Comparison of ENCODE assay signal across 1 cellular context in the genomic region with DNA sequence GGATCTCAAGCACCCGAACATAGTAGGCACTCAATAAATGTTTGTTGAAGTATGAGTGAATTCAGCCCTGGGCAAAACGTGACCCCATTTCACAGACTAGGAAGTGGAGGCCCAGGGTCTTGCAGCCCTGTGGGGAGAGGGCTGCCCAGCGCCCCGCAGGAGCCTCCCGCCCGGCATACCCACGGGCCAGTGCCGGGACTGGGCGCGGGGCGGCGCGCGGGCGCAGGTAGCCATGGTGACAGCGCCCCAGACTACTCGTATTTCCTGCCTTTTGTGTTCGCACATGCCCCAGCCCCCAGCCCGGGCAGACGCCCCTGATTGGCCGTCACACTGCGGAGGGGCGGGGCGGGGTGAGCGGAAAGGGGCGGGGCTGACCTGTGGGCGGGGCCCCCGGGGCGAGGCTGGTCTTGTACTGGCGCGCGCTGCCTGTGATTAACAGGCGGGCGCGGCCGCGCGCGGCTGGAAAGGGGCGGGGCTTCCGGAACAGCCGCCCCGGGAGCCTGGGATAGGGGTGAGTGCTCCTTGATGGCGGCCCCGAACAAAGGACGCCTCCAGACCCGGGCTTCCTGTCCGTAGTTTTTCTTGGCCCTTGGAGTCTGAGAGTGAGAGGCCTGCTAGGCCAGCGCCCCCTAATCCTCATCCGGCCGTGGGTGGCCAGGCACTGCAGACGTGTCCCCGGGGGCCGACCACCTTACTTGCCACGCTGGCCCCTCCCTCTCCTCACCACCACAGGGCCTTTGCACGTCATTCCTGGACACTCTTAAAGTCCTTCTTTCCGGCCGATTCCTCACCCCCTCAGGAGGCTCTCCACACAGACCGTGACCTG.
A peak's percentile ranks its signal among the peaks of the same experiment; 100 is the strongest.
TF ChIP-seq lines count a peak whose summit lies in the region.

No MANE protein-coding gene starts in this region.

TF ChIP-seq in HepG2, 621 proteins besides CTCF, POLR2A, EP300 and RAD21 (continued from another document):
- TF ChIP-seq, protein P1, sequence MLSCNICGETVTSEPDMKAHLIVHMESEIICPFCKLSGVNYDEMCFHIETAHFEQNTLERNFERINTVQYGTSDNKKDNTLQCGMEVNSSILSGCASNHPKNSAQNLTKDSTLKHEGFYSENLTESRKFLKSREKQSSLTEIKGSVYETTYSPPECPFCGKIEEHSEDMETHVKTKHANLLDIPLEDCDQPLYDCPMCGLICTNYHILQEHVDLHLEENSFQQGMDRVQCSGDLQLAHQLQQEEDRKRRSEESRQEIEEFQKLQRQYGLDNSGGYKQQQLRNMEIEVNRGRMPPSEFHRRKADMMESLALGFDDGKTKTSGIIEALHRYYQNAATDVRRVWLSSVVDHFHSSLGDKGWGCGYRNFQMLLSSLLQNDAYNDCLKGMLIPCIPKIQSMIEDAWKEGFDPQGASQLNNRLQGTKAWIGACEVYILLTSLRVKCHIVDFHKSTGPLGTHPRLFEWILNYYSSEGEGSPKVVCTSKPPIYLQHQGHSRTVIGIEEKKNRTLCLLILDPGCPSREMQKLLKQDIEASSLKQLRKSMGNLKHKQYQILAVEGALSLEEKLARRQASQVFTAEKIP (CRISPR knock-in tag; IDR thresholded peaks at IDR 0.05; ENCODE audit: borderline replicate concordance) = no peak
- no peak for TF ChIP-seq NFE2 (CRISPR knock-in tag; IDR thresholded peaks at IDR 0.05)
- TF ChIP-seq TEAD2 (CRISPR knock-in tag; IDR thresholded peaks at IDR 0.05) = no peak
- TF ChIP-seq FOSL1 (CRISPR knock-in tag; IDR thresholded peaks at IDR 0.05; ENCODE audit: borderline replicate concordance) = no peak
- TF ChIP-seq PHF20 (CRISPR knock-in tag; IDR thresholded peaks at IDR 0.05) = peak; percentile 51
- TF ChIP-seq, protein P2, sequence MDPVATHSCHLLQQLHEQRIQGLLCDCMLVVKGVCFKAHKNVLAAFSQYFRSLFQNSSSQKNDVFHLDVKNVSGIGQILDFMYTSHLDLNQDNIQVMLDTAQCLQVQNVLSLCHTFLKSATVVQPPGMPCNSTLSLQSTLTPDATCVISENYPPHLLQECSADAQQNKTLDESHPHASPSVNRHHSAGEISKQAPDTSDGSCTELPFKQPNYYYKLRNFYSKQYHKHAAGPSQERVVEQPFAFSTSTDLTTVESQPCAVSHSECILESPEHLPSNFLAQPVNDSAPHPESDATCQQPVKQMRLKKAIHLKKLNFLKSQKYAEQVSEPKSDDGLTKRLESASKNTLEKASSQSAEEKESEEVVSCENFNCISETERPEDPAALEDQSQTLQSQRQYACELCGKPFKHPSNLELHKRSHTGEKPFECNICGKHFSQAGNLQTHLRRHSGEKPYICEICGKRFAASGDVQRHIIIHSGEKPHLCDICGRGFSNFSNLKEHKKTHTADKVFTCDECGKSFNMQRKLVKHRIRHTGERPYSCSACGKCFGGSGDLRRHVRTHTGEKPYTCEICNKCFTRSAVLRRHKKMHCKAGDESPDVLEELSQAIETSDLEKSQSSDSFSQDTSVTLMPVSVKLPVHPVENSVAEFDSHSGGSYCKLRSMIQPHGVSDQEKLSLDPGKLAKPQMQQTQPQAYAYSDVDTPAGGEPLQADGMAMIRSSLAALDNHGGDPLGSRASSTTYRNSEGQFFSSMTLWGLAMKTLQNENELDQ (CRISPR knock-in tag; IDR thresholded peaks at IDR 0.05; ENCODE audit: borderline replicate concordance) = no peak
- no peak for TF ChIP-seq ATRX (CRISPR knock-in tag; IDR thresholded peaks at IDR 0.05; ENCODE audit: borderline replicate concordance)
- TF ChIP-seq HDAC2 (CRISPR knock-in tag; IDR thresholded peaks at IDR 0.05) = peak; percentile 72
- no peak for TF ChIP-seq KDM5B (CRISPR knock-in tag; IDR thresholded peaks at IDR 0.05; ENCODE audit: borderline replicate concordance)
- TF ChIP-seq YEATS4 (CRISPR knock-in tag; IDR thresholded peaks at IDR 0.05; ENCODE audit: borderline replicate concordance) = 0 out of 2 replicates have a peak, but pooled peaks have one; percentile 19
- TF ChIP-seq, protein P3, sequence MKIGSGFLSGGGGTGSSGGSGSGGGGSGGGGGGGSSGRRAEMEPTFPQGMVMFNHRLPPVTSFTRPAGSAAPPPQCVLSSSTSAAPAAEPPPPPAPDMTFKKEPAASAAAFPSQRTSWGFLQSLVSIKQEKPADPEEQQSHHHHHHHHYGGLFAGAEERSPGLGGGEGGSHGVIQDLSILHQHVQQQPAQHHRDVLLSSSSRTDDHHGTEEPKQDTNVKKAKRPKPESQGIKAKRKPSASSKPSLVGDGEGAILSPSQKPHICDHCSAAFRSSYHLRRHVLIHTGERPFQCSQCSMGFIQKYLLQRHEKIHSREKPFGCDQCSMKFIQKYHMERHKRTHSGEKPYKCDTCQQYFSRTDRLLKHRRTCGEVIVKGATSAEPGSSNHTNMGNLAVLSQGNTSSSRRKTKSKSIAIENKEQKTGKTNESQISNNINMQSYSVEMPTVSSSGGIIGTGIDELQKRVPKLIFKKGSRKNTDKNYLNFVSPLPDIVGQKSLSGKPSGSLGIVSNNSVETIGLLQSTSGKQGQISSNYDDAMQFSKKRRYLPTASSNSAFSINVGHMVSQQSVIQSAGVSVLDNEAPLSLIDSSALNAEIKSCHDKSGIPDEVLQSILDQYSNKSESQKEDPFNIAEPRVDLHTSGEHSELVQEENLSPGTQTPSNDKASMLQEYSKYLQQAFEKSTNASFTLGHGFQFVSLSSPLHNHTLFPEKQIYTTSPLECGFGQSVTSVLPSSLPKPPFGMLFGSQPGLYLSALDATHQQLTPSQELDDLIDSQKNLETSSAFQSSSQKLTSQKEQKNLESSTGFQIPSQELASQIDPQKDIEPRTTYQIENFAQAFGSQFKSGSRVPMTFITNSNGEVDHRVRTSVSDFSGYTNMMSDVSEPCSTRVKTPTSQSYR (CRISPR knock-in tag; IDR thresholded peaks at IDR 0.05; ENCODE audit: borderline replicate concordance) = peak; percentile 8; the same call in 1 of the 2 replicates
- TF ChIP-seq, protein P4, sequence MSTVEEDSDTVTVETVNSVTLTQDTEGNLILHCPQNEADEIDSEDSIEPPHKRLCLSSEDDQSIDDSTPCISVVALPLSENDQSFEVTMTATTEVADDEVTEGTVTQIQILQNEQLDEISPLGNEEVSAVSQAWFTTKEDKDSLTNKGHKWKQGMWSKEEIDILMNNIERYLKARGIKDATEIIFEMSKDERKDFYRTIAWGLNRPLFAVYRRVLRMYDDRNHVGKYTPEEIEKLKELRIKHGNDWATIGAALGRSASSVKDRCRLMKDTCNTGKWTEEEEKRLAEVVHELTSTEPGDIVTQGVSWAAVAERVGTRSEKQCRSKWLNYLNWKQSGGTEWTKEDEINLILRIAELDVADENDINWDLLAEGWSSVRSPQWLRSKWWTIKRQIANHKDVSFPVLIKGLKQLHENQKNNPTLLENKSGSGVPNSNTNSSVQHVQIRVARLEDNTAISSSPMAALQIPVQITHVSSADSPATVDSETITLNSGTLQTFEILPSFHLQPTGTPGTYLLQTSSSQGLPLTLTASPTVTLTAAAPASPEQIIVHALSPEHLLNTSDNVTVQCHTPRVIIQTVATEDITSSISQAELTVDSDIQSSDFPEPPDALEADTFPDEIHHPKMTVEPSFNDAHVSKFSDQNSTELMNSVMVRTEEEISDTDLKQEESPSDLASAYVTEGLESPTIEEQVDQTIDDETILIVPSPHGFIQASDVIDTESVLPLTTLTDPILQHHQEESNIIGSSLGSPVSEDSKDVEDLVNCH (CRISPR knock-in tag; IDR thresholded peaks at IDR 0.05) = no peak
- TF ChIP-seq, protein P5, sequence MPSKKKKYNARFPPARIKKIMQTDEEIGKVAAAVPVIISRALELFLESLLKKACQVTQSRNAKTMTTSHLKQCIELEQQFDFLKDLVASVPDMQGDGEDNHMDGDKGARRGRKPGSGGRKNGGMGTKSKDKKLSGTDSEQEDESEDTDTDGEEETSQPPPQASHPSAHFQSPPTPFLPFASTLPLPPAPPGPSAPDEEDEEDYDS (CRISPR knock-in tag; IDR thresholded peaks at IDR 0.05) = peak; percentile 25; the same call in 1 of the 2 replicates
